In the genomic region with DNA sequence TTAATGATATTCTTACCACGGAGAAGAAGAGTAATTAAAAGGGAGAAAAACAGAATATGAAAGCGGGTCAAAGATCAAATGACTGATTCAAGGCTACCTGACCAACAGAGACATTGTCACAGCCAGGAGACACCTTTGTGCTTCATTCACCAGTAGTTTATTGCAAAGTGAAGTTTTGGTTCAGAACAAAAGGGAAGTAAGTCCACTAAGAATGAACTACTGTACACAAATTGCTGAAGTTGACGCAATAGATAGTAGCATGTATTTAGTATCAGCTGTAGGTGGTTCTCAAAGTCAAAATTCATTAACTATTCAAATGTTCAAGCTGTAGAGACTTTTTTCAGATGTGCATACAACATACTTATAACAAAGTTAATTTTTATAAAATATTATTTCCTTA, we compare ENCODE assay signal across 14 cellular contexts.
DNase-seq lines count a peak whose midpoint lies in the region; ATAC-seq, FAIRE-seq and TF ChIP-seq lines count a peak whose summit lies in the region.
"Had no signal": no experiment of that assay in that cellular context is flagged by ENCODE, and none has a peak within 500 bp of the region (broad histone marks: within the 10 kb centered on the region; RNA-seq: fewer than 3 reads in every experiment).

No MANE protein-coding gene starts in this region.

- POLR2A ChIA-PET in activated CD4-positive, alpha-beta T cell treated with anti-CD3 and anti-CD28 coated beads for 36 hours (lab: Charles Lee) = no interaction called here

- H3K9me3 Mint-ChIP-seq in activated CD4-positive, alpha-beta T cell treated with anti-CD3 and anti-CD28 coated beads for 36 hours (ENCODE audit: low read depth) = no peaks in the 10 kb centered on the region
- H3K9me3 Mint-ChIP-seq: HFFc6 had no signal

- CTCF ChIA-PET in activated CD4-positive, alpha-beta T cell treated with anti-CD3 and anti-CD28 coated beads for 36 hours (lab: Charles Lee) = interaction anchor here (0.8 to 1.0 kb wide), 2 partner anchors 18 to 31 kb away, joined by 3 read pairs; no protein-coding TSS in a partner anchor

- no peak overlapping the region for H3K4me3 ChIP-seq in NB4 (ENCODE audit: low read depth, low read length)
- H3K4me3 ChIP-seq in small intestine (ENCODE audit: low read depth in 1 of 2, low read length in 2 of 2) = no peak overlapping the region
- H3K4me3 ChIP-seq: BLaER1, HAP-1 had no signal

- WGBS in small intestine, 3 donors = 41 to 75% (median 49%) methylated on average over 3 of the region's 3 CpGs

- ATAC-seq in activated CD4-positive, alpha-beta T cell treated with anti-CD3 and anti-CD28 coated beads for 36 hours = no peak
- ATAC-seq in HG03521 (IDR thresholded peaks at IDR 0.05; ENCODE audit: unreplicated experiment) = no peak

- DNase-seq in SIG-M5 treated with dmso at 0.1 percent for 504 hours (lab: John Stamatoyannopoulos, UW; ENCODE audit: unreplicated experiment) (peak; percentile 35), SIG-M5 (lab: John Stamatoyannopoulos, UW) (no peak), NB4 (ENCODE audit: low read depth) (peak; percentile 36), SKM-1 treated with dmso at 0.1 percent for 144 hours (lab: John Stamatoyannopoulos, UW; ENCODE audit: unreplicated experiment) (peak; percentile 26), small intestine (peak; percentile 5), SHP77 (lab: John Stamatoyannopoulos, UW) (no peak)
- no peak for DNase-seq in activated CD4-positive, alpha-beta T cell treated with anti-CD3 and anti-CD28 coated beads for 36 hours
- DNase-seq: CD4-positive, CD25-positive, alpha-beta regulatory T cell; HFFc6 had no signal

- H3K4me1 Mint-ChIP-seq in activated CD4-positive, alpha-beta T cell treated with anti-CD3 and anti-CD28 coated beads for 36 hours = peaks cover 11% of the 10 kb centered on the region

- no peaks in the 10 kb centered on the region for H3K9me3 ChIP-seq in small intestine (ENCODE audit: control insufficient read depth, low read depth)
- H3K9me3 ChIP-seq: BLaER1, HAP-1 had no signal

- no peaks in the 10 kb centered on the region for H3K36me3 Mint-ChIP-seq in activated CD4-positive, alpha-beta T cell treated with anti-CD3 and anti-CD28 coated beads for 36 hours (ENCODE audit: low read depth)
- H3K36me3 Mint-ChIP-seq: CD4-positive, CD25-positive, alpha-beta regulatory T cell had no signal

- intact Hi-C loops in activated CD4-positive, alpha-beta T cell treated with anti-CD3 and anti-CD28 coated beads for 36 hours (cut with DNase I, micrococcal nuclease) = no loop called here

- no peaks in the 10 kb centered on the region for H3K27me3 ChIP-seq in small intestine (ENCODE audit: control insufficient read depth in 2 of 2, insufficient read depth in 2 of 2, low read length in 2 of 2)
- H3K27me3 ChIP-seq: BLaER1 had no signal

- H3K27me3 Mint-ChIP-seq in activated CD4-positive, alpha-beta T cell treated with anti-CD3 and anti-CD28 coated beads for 36 hours = peaks cover 2% of the 10 kb centered on the region

- TF ChIP-seq CTCF in NB4 (IDR thresholded peaks at IDR 0.05; ENCODE audit: low read depth, low read length) = no peak

- H3K36me3 ChIP-seq in small intestine (ENCODE audit: control insufficient read depth in 2 of 2, insufficient read depth in 2 of 2, low read length in 2 of 2) = no peaks in the 10 kb centered on the region
- H3K36me3 ChIP-seq: BLaER1, HAP-1 had no signal

- FAIRE-seq in small intestine (lab: Jason Lieb, UNC) = no peak
- FAIRE-seq: H1 had no signal

- no peak for TF ChIP-seq POLR2A in NB4 (IDR thresholded peaks at IDR 0.05; ENCODE audit: extremely low read depth, insufficient read length)

- no peak overlapping the region for H3K4me3 Mint-ChIP-seq in activated CD4-positive, alpha-beta T cell treated with anti-CD3 and anti-CD28 coated beads for 36 hours
- H3K4me3 Mint-ChIP-seq: CD4-positive, CD25-positive, alpha-beta regulatory T cell; HFFc6 had no signal

- no peaks in the 10 kb centered on the region for H3K4me1 ChIP-seq in small intestine (ENCODE audit: control insufficient read depth in 2 of 2, insufficient read depth in 1 of 2, low read depth in 1 of 2, low read length in 1 of 2)

- H3K27ac Mint-ChIP-seq in activated CD4-positive, alpha-beta T cell treated with anti-CD3 and anti-CD28 coated beads for 36 hours = no peak overlapping the region
- H3K27ac Mint-ChIP-seq: CD4-positive, CD25-positive, alpha-beta regulatory T cell; HFFc6 had no signal

- H3K27ac ChIP-seq in small intestine (ENCODE audit: low read depth in 1 of 2, low read length in 1 of 2) = no peak overlapping the region
- H3K27ac ChIP-seq: 22Rv1, BLaER1 had no signal

Comparison
In these comparisons a context has a peak if more than half of its experiments do, and no peak if none do; other contexts are left out.
1. DNase-seq: peak in SIG-M5 treated with dmso at 0.1 percent for 504 hours (single experiment), NB4 (single experiment), SKM-1 treated with dmso at 0.1 percent for 144 hours (single experiment) and small intestine (single experiment); none in SIG-M5 (single experiment), activated CD4-positive, alpha-beta T cell treated with anti-CD3 and anti-CD28 coated beads for 36 hours (single experiment) and SHP77 (0 of 2).